In genomic region chr3:154345422-154346122, GRCh38 we compare ENCODE assay signal across 32 cellular contexts.
"Had no signal": no experiment of that assay in that cellular context is flagged by ENCODE, and none has a peak within 500 bp of the region (broad histone marks: within the 10 kb centered on the region; RNA-seq: fewer than 3 reads in every experiment).

No MANE protein-coding gene starts in this region.

- H3K4me3 ChIP-seq: neural progenitor cell, ovary, psoas muscle, skin epidermis, smooth muscle cell, spleen, suprapubic skin, testis, tibial artery, upper lobe of left lung, vagina had no signal

- H3K9ac ChIP-seq: neural progenitor cell, parathyroid adenoma had no signal

- H3K4me3 Mint-ChIP-seq: naive thymus-derived CD8-positive, alpha-beta T cell; natural killer cell treated with Interleukin-12 subunit alpha and Interleukin-12 subunit beta and Interleukin-15 and Interleukin-18, amount 100 ng/mL, for 72 hours; nephron progenitor cell; neural progenitor cell; stimulated activated memory B cell treated with anti-CD40 and anti-IgM and Interleukin-4, amounts not matched to agents 10 μg/mL and 1 μg/mL and 100 μg/mL, for 72 hours; stimulated activated naive CD8-positive, alpha-beta T cell treated with anti-CD3 and anti-CD28 coated beads, Interleukin-15, amount 100 ng/mL, for 72 hours had no signal

- H3K79me2 ChIP-seq: parathyroid adenoma had no signal

- H3K4me2 ChIP-seq: neural progenitor cell, smooth muscle cell had no signal

- FAIRE-seq: urothelium cell line had no signal

- H3K27ac ChIP-seq: neural progenitor cell, ovary, parathyroid adenoma, psoas muscle, skin epidermis, spleen, suprapubic skin, testis, tibial artery, upper lobe of left lung, vagina had no signal

- H3K27me3 Mint-ChIP-seq: progenitor cell of endocrine pancreas had no signal

- H3K9me3 Mint-ChIP-seq: naive thymus-derived CD8-positive, alpha-beta T cell; natural killer cell treated with Interleukin-12 subunit alpha and Interleukin-12 subunit beta and Interleukin-15 and Interleukin-18, amount 100 ng/mL, for 72 hours; nephron progenitor cell; neural progenitor cell; stimulated activated memory B cell treated with anti-CD40 and anti-IgM and Interleukin-4, amounts not matched to agents 10 μg/mL and 1 μg/mL and 100 μg/mL, for 72 hours; stimulated activated naive CD8-positive, alpha-beta T cell treated with anti-CD3 and anti-CD28 coated beads, Interleukin-15, amount 100 ng/mL, for 72 hours had no signal

- H3K9me3 ChIP-seq: ovary, psoas muscle, spleen, suprapubic skin, testis, tibial artery, upper lobe of left lung, vagina had no signal

- H3K27me3 ChIP-seq: neural progenitor cell, ovary, spleen, suprapubic skin, testis, tibial artery, upper lobe of left lung, vagina had no signal

- H3K4me1 Mint-ChIP-seq: naive thymus-derived CD8-positive, alpha-beta T cell; nephron progenitor cell; neural progenitor cell; stimulated activated memory B cell treated with anti-CD40 and anti-IgM and Interleukin-4, amounts not matched to agents 10 μg/mL and 1 μg/mL and 100 μg/mL, for 72 hours; stimulated activated naive CD8-positive, alpha-beta T cell treated with anti-CD3 and anti-CD28 coated beads, Interleukin-15, amount 100 ng/mL, for 72 hours had no signal

- H3K36me3 Mint-ChIP-seq: naive thymus-derived CD8-positive, alpha-beta T cell; natural killer cell treated with Interleukin-12 subunit alpha and Interleukin-12 subunit beta and Interleukin-15 and Interleukin-18, amount 100 ng/mL, for 72 hours; neural progenitor cell; stimulated activated memory B cell treated with anti-CD40 and anti-IgM and Interleukin-4, amounts not matched to agents 10 μg/mL and 1 μg/mL and 100 μg/mL, for 72 hours had no signal

- H2AFZ ChIP-seq: neural progenitor cell, parathyroid adenoma had no signal

- H3K27ac Mint-ChIP-seq: naive thymus-derived CD8-positive, alpha-beta T cell; natural killer cell treated with Interleukin-12 subunit alpha and Interleukin-12 subunit beta and Interleukin-15 and Interleukin-18, amount 100 ng/mL, for 72 hours; nephron progenitor cell; neural progenitor cell; progenitor cell of endocrine pancreas; stimulated activated memory B cell treated with anti-CD40 and anti-IgM and Interleukin-4, amounts not matched to agents 10 μg/mL and 1 μg/mL and 100 μg/mL, for 72 hours; stimulated activated naive CD8-positive, alpha-beta T cell treated with anti-CD3 and anti-CD28 coated beads, Interleukin-15, amount 100 ng/mL, for 72 hours had no signal

- DNase-seq: naive thymus-derived CD8-positive, alpha-beta T cell; nephron progenitor cell; occipital lobe; ovary; posterior cingulate gyrus; psoas muscle; right cardiac atrium; spleen; stimulated activated CD4-positive, alpha-beta T cell treated with anti-CD3 and anti-CD28 coated beads, Interleukin-12 subunit alpha, Interleukin-12 subunit beta, amount 100 ng/mL, for 4 hours; stimulated activated CD4-positive, alpha-beta T cell treated with anti-CD3 and anti-CD28 coated beads, Interleukin-1b, Interleukin-23, amount 100 ng/mL, for 48 hours; stimulated activated CD4-positive, alpha-beta T cell treated with anti-CD3 and anti-CD28 coated beads, Interleukin-4, amount 100 ng/mL, for 1 hour; stimulated activated CD4-positive, alpha-beta T cell treated with anti-CD3 and anti-CD28 coated beads, Interleukin-4, amount 100 ng/mL, for 4 hours; stimulated activated CD8-positive, alpha-beta memory T cell treated with anti-CD3 and anti-CD28 coated beads, Interleukin-4, amount 100 ng/mL, for 48 hours; stimulated activated naive CD4-positive, alpha-beta T cell; stimulated activated naive CD8-positive, alpha-beta T cell treated with anti-CD3 and anti-CD28 coated beads, Interleukin-15, amount 100 ng/mL, for 72 hours; stimulated activated naive CD8-positive, alpha-beta T cell treated with anti-CD3 and anti-CD28 coated beads, Interleukin-15, Interleukin-2, amounts not matched to agents 100 U/mL and 50 U/mL, for 24 hours; substantia nigra; testis; tibial artery; trophoblast cell; upper lobe of left lung had no signal

- ATAC-seq: naive thymus-derived CD8-positive, alpha-beta T cell; natural killer cell treated with Interleukin-12 subunit alpha and Interleukin-12 subunit beta and Interleukin-15 and Interleukin-18, amount 100 ng/mL, for 72 hours; psoas muscle; right cardiac atrium; sciatic nerve; stimulated activated memory B cell treated with anti-CD40 and anti-IgM and Interleukin-4, amounts not matched to agents 10 μg/mL and 1 μg/mL and 100 μg/mL, for 72 hours; stimulated activated naive CD8-positive, alpha-beta T cell treated with anti-CD3 and anti-CD28 coated beads, Interleukin-15, amount 100 ng/mL, for 72 hours; stimulated activated naive CD8-positive, alpha-beta T cell treated with anti-CD3 and anti-CD28 coated beads, Interleukin-15, Interleukin-2, amounts not matched to agents 100 U/mL and 50 U/mL, for 24 hours had no signal

- H3K4me1 ChIP-seq: neural progenitor cell, parathyroid adenoma, psoas muscle, spleen, suprapubic skin, testis, tibial artery, upper lobe of left lung, vagina had no signal

- H3K36me3 ChIP-seq: neural progenitor cell, ovary, spleen, suprapubic skin, tibial artery, upper lobe of left lung, vagina had no signal
